ENCODE assay signal across 1 cellular context in genomic region chr11:46597155-46597554, GRCh38.
A peak's percentile ranks its signal among the peaks of the same experiment; 100 is the strongest.
TF ChIP-seq lines count a peak whose summit lies in the region.

No MANE protein-coding gene starts in this region.

TF ChIP-seq in HepG2, 621 proteins besides CTCF, POLR2A, EP300 and RAD21 (continued from another document and continues in another):
- TF ChIP-seq FUBP1 (CRISPR knock-in tag; IDR thresholded peaks at IDR 0.05; ENCODE audit: borderline replicate concordance) (no peak), REL (CRISPR knock-in tag; conservative IDR thresholded peaks at IDR 0.05) (no peak), TBX3 (IDR thresholded peaks at IDR 0.05; ENCODE audit: borderline replicate concordance) (peak; percentile 91), TFE3 (CRISPR knock-in tag; IDR thresholded peaks at IDR 0.05) (peak; percentile 49; the same call in 1 of the 2 replicates), THAP7 (CRISPR knock-in tag; IDR thresholded peaks at IDR 0.05) (no peak), ZNF572 (CRISPR knock-in tag; IDR thresholded peaks at IDR 0.05) (no peak), CHD2 (IDR thresholded peaks at IDR 0.05; ENCODE audit: low read depth, low read length) (no peak), ZIK1 (CRISPR knock-in tag; IDR thresholded peaks at IDR 0.05; ENCODE audit: borderline replicate concordance, low read depth) (no peak), DPF2 (CRISPR knock-in tag; IDR thresholded peaks at IDR 0.05; ENCODE audit: borderline replicate concordance, low read depth) (no peak), ZHX1 (CRISPR knock-in tag; IDR thresholded peaks at IDR 0.05; ENCODE audit: low read depth) (no peak), SRF (IDR thresholded peaks at IDR 0.05; ENCODE audit: low read depth, low read length) (no peak), ZBTB25 (CRISPR knock-in tag; IDR thresholded peaks at IDR 0.05) (0 out of 2 replicates have a peak, but pooled peaks have one; percentile 48), ZNF720 (CRISPR knock-in tag; IDR thresholded peaks at IDR 0.05) (no peak), RXRB (CRISPR knock-in tag; IDR thresholded peaks at IDR 0.05; ENCODE audit: borderline replicate concordance) (peak; percentile 62; the same call in 1 of the 2 replicates), ZBTB38 (CRISPR knock-in tag; IDR thresholded peaks at IDR 0.05) (no peak), DNMT3B (CRISPR knock-in tag; conservative IDR thresholded peaks at IDR 0.05) (no peak), KDM1A (CRISPR knock-in tag; IDR thresholded peaks at IDR 0.05) (peak; percentile 44; the same call in 1 of the 2 replicates), TAF15 (IDR thresholded peaks at IDR 0.05; ENCODE audit: low read depth, low read length, poor library complexity, severe bottlenecking) (no peak), MED1 (CRISPR knock-in tag; IDR thresholded peaks at IDR 0.05) (peak; percentile 66), ZNF629 (CRISPR knock-in tag; conservative IDR thresholded peaks at IDR 0.05) (0 out of 2 replicates have a peak, but pooled peaks have one; percentile 18), HMGA1 (CRISPR knock-in tag; conservative IDR thresholded peaks at IDR 0.05) (no peak), CREB3 (CRISPR knock-in tag; IDR thresholded peaks at IDR 0.05) (no peak; the same call in 1 of the 2 replicates), ZNF3 (CRISPR knock-in tag; IDR thresholded peaks at IDR 0.05) (no peak), ZNF362 (CRISPR knock-in tag; IDR thresholded peaks at IDR 0.05; ENCODE audit: borderline replicate concordance) (peak; percentile 91), ZNF678 (CRISPR knock-in tag; IDR thresholded peaks at IDR 0.05) (no peak), TRIM22 (IDR thresholded peaks at IDR 0.05) (no peak), SMAD3 (CRISPR knock-in tag; IDR thresholded peaks at IDR 0.05) (no peak), FOSL1 (CRISPR knock-in tag; IDR thresholded peaks at IDR 0.05; ENCODE audit: borderline replicate concordance) (no peak), ZNF280D (CRISPR knock-in tag; IDR thresholded peaks at IDR 0.05) (no peak), TEAD2 (CRISPR knock-in tag; IDR thresholded peaks at IDR 0.05) (no peak), ZNF331 (CRISPR knock-in tag; IDR thresholded peaks at IDR 0.05) (peak; percentile 48; the same call in 1 of the 2 replicates), ZNF138 (CRISPR knock-in tag; IDR thresholded peaks at IDR 0.05; ENCODE audit: low read depth) (no peak), HNF4A (CRISPR knock-in tag; IDR thresholded peaks at IDR 0.05) (peak; percentile 91), DMTF1 (CRISPR knock-in tag; IDR thresholded peaks at IDR 0.05) (no peak), SRSF4 (IDR thresholded peaks at IDR 0.05; ENCODE audit: low read depth, low read length, poor library complexity, severe bottlenecking) (no peak), JUNB (CRISPR knock-in tag; IDR thresholded peaks at IDR 0.05; ENCODE audit: borderline replicate concordance) (no peak), BRD4 (CRISPR knock-in tag; IDR thresholded peaks at IDR 0.05) (no peak), MIER3 (CRISPR knock-in tag; IDR thresholded peaks at IDR 0.05; ENCODE audit: borderline replicate concordance) (peak; percentile 41; the same call in 1 of the 2 replicates), DMAP1 (CRISPR knock-in tag; IDR thresholded peaks at IDR 0.05) (no peak), STAT5B (CRISPR knock-in tag; IDR thresholded peaks at IDR 0.05) (no peak), MATR3 (CRISPR knock-in tag; IDR thresholded peaks at IDR 0.05) (no peak), ZFP36L2 (CRISPR knock-in tag; IDR thresholded peaks at IDR 0.05) (no peak), ZZZ3 (CRISPR knock-in tag; IDR thresholded peaks at IDR 0.05; ENCODE audit: borderline replicate concordance) (no peak), TRIM24 (CRISPR knock-in tag; IDR thresholded peaks at IDR 0.05) (no peak), ELF1 (CRISPR knock-in tag; IDR thresholded peaks at IDR 0.05) (no peak), MYC (CRISPR knock-in tag; IDR thresholded peaks at IDR 0.05; ENCODE audit: borderline replicate concordance) (no peak), MIXL1 (CRISPR knock-in tag; IDR thresholded peaks at IDR 0.05) (no peak; the same call in 1 of the 2 replicates), ATF3 (CRISPR knock-in tag; IDR thresholded peaks at IDR 0.05) (no peak)
